Comparison of ENCODE assay signal across 1 cellular context in genomic region chr1:155078496-155079209, GRCh38.
TF ChIP-seq lines count a peak whose summit lies in the region.

EFNA3 (plus strand) TSS chr1:155078837; CDS start chr1:155078942, 105 bp downstream.

TF ChIP-seq in HepG2, 621 proteins besides CTCF, POLR2A, EP300 and RAD21 (continued from another document):
- TF ChIP-seq ZNF687 (CRISPR knock-in tag; IDR thresholded peaks at IDR 0.05), result peak; percentile 35; the same call in 1 of the 2 replicates
- TF ChIP-seq HOXA7 (CRISPR knock-in tag; IDR thresholded peaks at IDR 0.05), result no peak
- TF ChIP-seq SPEN (CRISPR knock-in tag; IDR thresholded peaks at IDR 0.05; ENCODE audit: low read depth), result 0 out of 2 replicates have a peak, but pooled peaks have one; percentile 36
- TF ChIP-seq SP1 (IDR thresholded peaks at IDR 0.05), result no peak
- TF ChIP-seq SP1 (CRISPR knock-in tag; IDR thresholded peaks at IDR 0.05), result peak; percentile 43; the same call in 1 of the 2 replicates
- 0 out of 2 replicates have a peak, but pooled peaks have one; percentile 18 for TF ChIP-seq KDM5B (CRISPR knock-in tag; IDR thresholded peaks at IDR 0.05; ENCODE audit: borderline replicate concordance)
- no peak for TF ChIP-seq RARG (CRISPR knock-in tag; IDR thresholded peaks at IDR 0.05; ENCODE audit: low read depth)
- TF ChIP-seq IRF9 (CRISPR knock-in tag; IDR thresholded peaks at IDR 0.05; ENCODE audit: borderline replicate concordance), result peak; percentile 71; the same call in 1 of the 2 replicates
- no peak for TF ChIP-seq ZNF879 (CRISPR knock-in tag; IDR thresholded peaks at IDR 0.05)
- TF ChIP-seq MAX (IDR thresholded peaks at IDR 0.05), result 0 out of 2 replicates have a peak, but pooled peaks have one; percentile 26
